ENCODE assay signal across 11 cellular contexts in genomic region chr7:106423836-106424475, GRCh38.
A peak's percentile ranks its signal among the peaks of the same experiment; 100 is the strongest.
DNase-seq lines count a peak whose midpoint lies in the region; ATAC-seq and TF ChIP-seq lines count a peak whose summit lies in the region.
"Had no signal": no experiment of that assay in that cellular context is flagged by ENCODE, and none has a peak within 500 bp of the region (broad histone marks: within the 10 kb centered on the region; RNA-seq: fewer than 3 reads in every experiment).

No MANE protein-coding gene starts in this region.

- H3K4me3 ChIP-seq in right atrium auricular region (no peak overlapping the region), body of pancreas (no peak overlapping the region), muscle layer of duodenum (ENCODE audit: low read depth in 1 of 2, low read length in 2 of 2) (no peak overlapping the region), vagina (no peak overlapping the region), MG63 (no peak overlapping the region)
- H3K4me3 ChIP-seq: ascending aorta had no signal

- no peak for DNase-seq in right atrium auricular region (ENCODE audit: low spot score)
- DNase-seq in cardiac septum (ENCODE audit: low spot score) = no peak
- no peak for DNase-seq in body of pancreas
- no peak for DNase-seq in vagina (ENCODE audit: extremely low spot score in 2 of 2)
- DNase-seq in germinal center (ENCODE audit: low spot score) = no peak
- no peak for DNase-seq in MG63
- DNase-seq: activated CD4-positive, alpha-beta T cell treated with anti-CD3 and anti-CD28 coated beads, Interleukin-2, amount 50 U/mL, for 1 hour; stimulated activated CD4-positive, alpha-beta T cell treated with anti-CD3 and anti-CD28 coated beads, Interleukin-2, amount 100 ng/mL, for 24 hours had no signal

- H3K4me1 ChIP-seq in right atrium auricular region = peaks cover 0 to 46% of the 10 kb centered on the region in 2 donors
- peaks cover 65% of the 10 kb centered on the region for H3K4me1 ChIP-seq in body of pancreas
- peaks cover 4 to 31% of the 10 kb centered on the region in 2 donors for H3K4me1 ChIP-seq in muscle layer of duodenum (ENCODE audit: control insufficient read depth in 1 of 2, insufficient read depth in 2 of 2, low read length in 2 of 2)
- peaks cover 49% of the 10 kb centered on the region for H3K4me1 ChIP-seq in vagina

- TF ChIP-seq CTCF in right atrium auricular region (IDR thresholded peaks at IDR 0.05) = no peak
- TF ChIP-seq CTCF in body of pancreas (IDR thresholded peaks at IDR 0.05) = no peak
- no peak for TF ChIP-seq CTCF in vagina (IDR thresholded peaks at IDR 0.05)

- no peak for TF ChIP-seq POLR2A in body of pancreas (IDR thresholded peaks at IDR 0.05)
- TF ChIP-seq POLR2A in vagina (IDR thresholded peaks at IDR 0.05) = no peak

- ATAC-seq in body of pancreas (no peak), esophagus mucosa (no peak)

- H3K9me3 ChIP-seq in right atrium auricular region (no peaks in the 10 kb centered on the region), body of pancreas (no peaks in the 10 kb centered on the region), muscle layer of duodenum (ENCODE audit: control insufficient read depth in 1 of 2, low read length in 2 of 2) (no peaks in the 10 kb centered on the region), vagina (no peaks in the 10 kb centered on the region), MG63 (no peaks in the 10 kb centered on the region)
- H3K9me3 ChIP-seq: ascending aorta had no signal

- 79 to 84% methylated on average over 5 of the region's 5 CpGs for WGBS in body of pancreas, 2 donors

- H3K36me3 ChIP-seq in right atrium auricular region (no peaks in the 10 kb centered on the region), body of pancreas (replicated peaks in 1 of 2; ENCODE audit: insufficient read depth in 1 of 2, low read depth in 2 of 2) (no peaks in the 10 kb centered on the region), muscle layer of duodenum (ENCODE audit: control insufficient read depth in 1 of 2, insufficient read depth in 2 of 2, low read length in 2 of 2) (no peaks in the 10 kb centered on the region), vagina (no peaks in the 10 kb centered on the region), MG63 (no peaks in the 10 kb centered on the region)
- H3K36me3 ChIP-seq: ascending aorta had no signal

- H3K27ac ChIP-seq in right atrium auricular region = peak overlapping the region; percentile 44 to 75
- H3K27ac ChIP-seq in body of pancreas = peak overlapping the region; percentile 48 to 89 (median 82)
- peak overlapping the region; percentile 87 for H3K27ac ChIP-seq in muscle layer of duodenum (ENCODE audit: low read length)
- H3K27ac ChIP-seq in vagina = peak overlapping the region; percentile 47

- intact Hi-C loops in cardiac septum (cut with DNase I) (no loop called here), body of pancreas (cut with DNase I) (no loop called here), vagina (cut with DNase I) (loop anchor here (10.0 kb wide), 1 partner anchor 79 kb away; no protein-coding TSS in a partner anchor)

- no peaks in the 10 kb centered on the region for H3K27me3 ChIP-seq in right atrium auricular region
- no peaks in the 10 kb centered on the region for H3K27me3 ChIP-seq in body of pancreas
- H3K27me3 ChIP-seq in muscle layer of duodenum (ENCODE audit: low read depth, low read length) = no peaks in the 10 kb centered on the region
- H3K27me3 ChIP-seq in vagina = no peaks in the 10 kb centered on the region
- no peaks in the 10 kb centered on the region for H3K27me3 ChIP-seq in MG63
- H3K27me3 ChIP-seq: ascending aorta had no signal
